8 cellular contexts compared by ENCODE assay signal in the genomic region with DNA sequence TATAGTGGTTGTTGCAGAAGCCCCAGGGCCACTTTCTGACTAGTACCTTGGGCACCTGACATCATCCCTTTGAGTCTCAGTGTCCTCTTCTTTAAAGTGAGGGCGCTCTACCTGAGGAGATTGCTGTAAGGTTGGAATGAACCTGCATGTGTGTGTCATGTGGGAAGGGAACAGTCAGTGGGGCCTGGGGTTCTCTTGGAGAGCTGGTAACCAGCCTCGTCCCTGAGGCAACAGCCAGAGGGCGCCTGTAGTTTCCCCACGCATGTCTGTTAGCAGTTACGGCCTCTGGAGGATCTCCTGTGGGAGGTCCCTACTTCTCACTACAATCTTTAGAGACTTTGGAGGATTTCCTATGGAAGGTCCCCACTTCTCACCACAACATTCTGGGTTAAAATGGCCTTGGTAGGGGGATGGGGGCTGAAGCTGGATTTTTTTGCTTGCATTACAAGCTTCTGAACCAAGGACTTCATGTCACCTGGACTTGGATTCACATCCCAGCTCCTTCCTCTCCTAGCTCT. TPM values are rescaled to one million over a fixed set of nuclear protein-coding genes. Genes with fewer than 3 reads are reported as not detected.
A peak's percentile ranks its signal among the peaks of the same experiment; 100 is the strongest.
DNase-seq lines count a peak whose midpoint lies in the region; ATAC-seq and TF ChIP-seq lines count a peak whose summit lies in the region.
"Not testable (repeated sequence)": the region's sequence is repeated elsewhere in the genome, so short reads cannot be mapped to it uniquely, and the experiment has no call there.

No MANE protein-coding gene starts in this region.

- intact Hi-C loops in OCI-LY7 (cut with micrococcal nuclease; ENCODE audit: unreplicated experiment); lower leg skin (cut with DNase I; ENCODE audit: low total_unique reads); spleen (cut with DNase I; ENCODE audit: low total_unique reads): not testable (repeated sequence)

- H2AFZ ChIP-seq in OCI-LY7 (ENCODE audit: low read length) = peak overlapping the region; percentile 75; the same call in 1 of the 2 replicates

- CTCF ChIA-PET in OCI-LY7 (lab: Charles Lee; ENCODE audit: unreplicated experiment) = interaction anchor here (0.9 kb wide), 1 partner anchor 16 kb away, joined by 3 read pairs; no protein-coding TSS in a partner anchor

- H3K9me3 ChIP-seq in OCI-LY7 (ENCODE audit: low read length); spleen: not testable (repeated sequence)

- H3K79me2 ChIP-seq in OCI-LY7 (ENCODE audit: insufficient read depth, low read depth, low read length) = not testable (repeated sequence)

- H3K27me3 Mint-ChIP-seq in endothelial cell (ENCODE audit: unreplicated experiment) = not testable (repeated sequence)

- not testable (repeated sequence) for H3K9me2 ChIP-seq in OCI-LY7 (ENCODE audit: insufficient read depth, low read length)

- H3K4me3 ChIP-seq in OCI-LY7 (ENCODE audit: low read depth, low read length, poor library complexity, severe bottlenecking) (peak overlapping the region; percentile 95), lower leg skin (ENCODE audit: low read depth, poor library complexity, severe bottlenecking) (peak overlapping the region; percentile 78), spleen (peak overlapping the region; percentile 75 to 95 (median 85))

- peak overlapping the region; percentile 73 for H3K4me2 ChIP-seq in OCI-LY7 (ENCODE audit: low read length)

- peaks cover 13% of the 10 kb centered on the region; the same call in 1 of the 2 replicates for H3K36me3 ChIP-seq in OCI-LY7 (ENCODE audit: insufficient read depth, low read length)
- peaks cover 0 to 13% (median 7%) of the 10 kb centered on the region in 6 donors for H3K36me3 ChIP-seq in spleen

- H3K27me3 ChIP-seq in spleen (replicated peaks in 1 of 7) = not testable (repeated sequence)

- WGBS in lower leg skin, 2 donors = 0 to 2% methylated on average over 5 of the region's 5 CpGs
- WGBS in spleen, 5 donors = 0 to 6% (median 2%) methylated on average over 3 to 5 of the region's 5 CpGs

- TF ChIP-seq POLR2A in lower leg skin (IDR thresholded peaks at IDR 0.05); spleen (IDR thresholded peaks at IDR 0.05): not testable (repeated sequence)

- DNase-seq in CD1c-positive myeloid dendritic cell (ENCODE audit: extremely low spot score) = peak; percentile 29
- DNase-seq in OCI-LY7 (ENCODE audit: low spot score) = peak; percentile 47
- peak; percentile 33 for DNase-seq in activated T-cell treated with anti-CD3 and anti-CD28 coated beads, Interleukin-2, amount 50 U/mL, for 1 hour
- peak; percentile 24 for DNase-seq in endothelial cell (ENCODE audit: low spot score)
- DNase-seq in lower leg skin (ENCODE audit: low spot score in 2 of 2); spleen: not testable (repeated sequence)

- TF ChIP-seq CTCF in OCI-LY7 (conservative IDR thresholded peaks at IDR 0.05; ENCODE audit: low read length) = peak; percentile 70
- TF ChIP-seq CTCF in endothelial cell (IDR thresholded peaks at IDR 0.05; ENCODE audit: unreplicated experiment); lower leg skin (IDR thresholded peaks at IDR 0.05): not testable (repeated sequence)
- TF ChIP-seq CTCF in spleen (IDR thresholded peaks at IDR 0.05 in 8 of 11, conservative IDR thresholded peaks at IDR 0.05 in 3 of 11) = peak in 6 of 11 experiments; percentile 11 to 48 (median 20)

- BruUV-seq in OCI-LY7 (replicated peaks; lab: Mats Ljungman, UMichigan) = not testable (repeated sequence)

- H3K4me1 Mint-ChIP-seq in endothelial cell (ENCODE audit: unreplicated experiment) = peaks cover 16% of the 10 kb centered on the region

- ATAC-seq in GM19452 (IDR thresholded peaks at IDR 0.05; ENCODE audit: unreplicated experiment) = peak; percentile 19
- ATAC-seq in HG03571 (IDR thresholded peaks at IDR 0.05; ENCODE audit: unreplicated experiment) = peak; percentile 35

- H3K4me1 ChIP-seq in OCI-LY7 (ENCODE audit: insufficient read depth, low read length, poor library complexity, severe bottlenecking) = peaks cover 16% of the 10 kb centered on the region
- peaks cover 10 to 33% (median 22%) of the 10 kb centered on the region in 6 donors for H3K4me1 ChIP-seq in spleen

- peak overlapping the region; percentile 80 for H3K27ac Mint-ChIP-seq in endothelial cell (ENCODE audit: unreplicated experiment)

- not testable (repeated sequence) for H4K20me1 ChIP-seq in OCI-LY7 (ENCODE audit: insufficient read depth, low read length)

- H3K4me3 Mint-ChIP-seq in endothelial cell (ENCODE audit: unreplicated experiment) = peak overlapping the region; percentile 98

- H3K36me3 Mint-ChIP-seq in endothelial cell (ENCODE audit: low read depth, unreplicated experiment) = not testable (repeated sequence)

- H3K27ac ChIP-seq in OCI-LY7 (ENCODE audit: low read depth, low read length, poor library complexity, severe bottlenecking) = not testable (repeated sequence)
- H3K27ac ChIP-seq in spleen = peak overlapping the region in 6 of 8 donors; percentile 74 to 89 (median 86)

- POLR2A ChIA-PET in OCI-LY7 (lab: Charles Lee) = interaction anchor here (0.6 to 1.3 kb wide), 3 partner anchors 14 to 238 kb away, joined by 3 to 4 read pairs (median 4); a partner anchor contains a TSS

- not testable (repeated sequence) for H3K9me3 Mint-ChIP-seq in endothelial cell (ENCODE audit: unreplicated experiment)

RNA-seq across cellular contexts. Expression of a gene that starts 0.8 kb away (rescaled TPM):
- total RNA-seq in OCI-LY7 (2014; rRNA removed; shearing (Covaris generic)) = 47.2 and 48.2 TPM in 2 replicates
- total RNA-seq in OCI-LY7 (2022) = 50.9 and 53.0 TPM in 2 replicates
- total RNA-seq in endothelial cell (ENCODE audit: unreplicated experiment) = 34.0 TPM
- 10 to 100 TPM; 22.8 to 36.2 (median 23.6) TPM for total RNA-seq in lower leg skin
- total RNA-seq in spleen = 10 to 100 TPM; 16.3 to 23.7 (median 18.7) TPM
- 10 to 100 TPM; 10.9 to 17.5 (median 14.0) TPM for polyA plus RNA-seq in spleen
